Comparison of ENCODE assay signal across 18 cellular contexts in genomic region chr12:92557422-92557724, GRCh38.
DNase-seq lines count a peak whose midpoint lies in the region; ATAC-seq, FAIRE-seq and TF ChIP-seq lines count a peak whose summit lies in the region.
"Had no signal": no experiment of that assay in that cellular context is flagged by ENCODE, and none has a peak within 500 bp of the region (broad histone marks: within the 10 kb centered on the region; RNA-seq: fewer than 3 reads in every experiment).

No MANE protein-coding gene starts in this region.

- no peak for FAIRE-seq in GM12891 (lab: Jason Lieb, UNC)
- FAIRE-seq: astrocyte, urothelium cell line had no signal

- H3K27me3 ChIP-seq in testis = no peaks in the 10 kb centered on the region
- H3K27me3 ChIP-seq: heart left ventricle, Peyer's patch, right atrium auricular region had no signal

- CTCF ChIA-PET in activated naive CD4-positive, alpha-beta T cell treated with anti-CD3 and anti-CD28 coated beads, Interleukin-2, amount 10 ng/mL, durations not matched to agents 7 days and 5 days (lab: Charles Lee) = interaction anchor here (1.0 to 1.6 kb wide), 5 partner anchors 10 to 53 kb away, joined by 3 to 5 read pairs (median 4); no protein-coding TSS in a partner anchor

- intact Hi-C loops in activated T-helper 2 cell treated with anti-CD3 and anti-CD28 coated beads, Interferon-gamma antibody, Interleukin-2, Interleukin-4, amounts not matched to agents 10 μg/mL and 5 μg/mL and 100 μg/mL, durations not matched to agents 14 hours and 24 hours and 36 hours (cut with micrococcal nuclease) = loop anchor here (5.0 kb wide), 1 partner anchor 340 kb away; no protein-coding TSS in a partner anchor
- intact Hi-C loops in testis (cut with DNase I; ENCODE audit: low total_unique reads) = loop anchor here (10.0 kb wide), 1 partner anchor 53 kb away; no protein-coding TSS in a partner anchor

- peaks cover 51% of the 10 kb centered on the region for H3K4me1 Mint-ChIP-seq in activated naive CD4-positive, alpha-beta T cell treated with anti-CD3 and anti-CD28 coated beads, Interleukin-2, amount 10 ng/mL, durations not matched to agents 7 days and 5 days
- peaks cover 64% of the 10 kb centered on the region for H3K4me1 Mint-ChIP-seq in activated T-helper 2 cell treated with anti-CD3 and anti-CD28 coated beads, Interferon-gamma antibody, Interleukin-2, Interleukin-4, amounts not matched to agents 10 μg/mL and 5 μg/mL and 100 μg/mL, durations not matched to agents 14 hours and 24 hours and 36 hours (ENCODE audit: low read depth)
- peaks cover 34 to 49% of the 10 kb centered on the region in 2 donors for H3K4me1 Mint-ChIP-seq in stimulated activated naive B cell treated with anti-CD40 and anti-IgM and Interleukin-4, amounts not matched to agents 10 μg/mL and 1 μg/mL and 100 μg/mL, for 72 hours

- H3K4me3 ChIP-seq in testis = no peak overlapping the region
- H3K4me3 ChIP-seq: heart left ventricle, Peyer's patch, right atrium auricular region had no signal

- peak overlapping the region; percentile 89 for H3K27ac Mint-ChIP-seq in activated naive CD4-positive, alpha-beta T cell treated with anti-CD3 and anti-CD28 coated beads, Interleukin-2, amount 10 ng/mL, durations not matched to agents 7 days and 5 days
- H3K27ac Mint-ChIP-seq in activated T-helper 2 cell treated with anti-CD3 and anti-CD28 coated beads, Interferon-gamma antibody, Interleukin-2, Interleukin-4, amounts not matched to agents 10 μg/mL and 5 μg/mL and 100 μg/mL, durations not matched to agents 14 hours and 24 hours and 36 hours = peak overlapping the region; percentile 84
- peak overlapping the region; percentile 72 for H3K27ac Mint-ChIP-seq in stimulated activated naive B cell treated with anti-CD40 and anti-IgM and Interleukin-4, amounts not matched to agents 10 μg/mL and 1 μg/mL and 100 μg/mL, for 72 hours

- no peak overlapping the region for H3K4me3 Mint-ChIP-seq in activated naive CD4-positive, alpha-beta T cell treated with anti-CD3 and anti-CD28 coated beads, Interleukin-2, amount 10 ng/mL, durations not matched to agents 7 days and 5 days
- H3K4me3 Mint-ChIP-seq in activated T-helper 2 cell treated with anti-CD3 and anti-CD28 coated beads, Interferon-gamma antibody, Interleukin-2, Interleukin-4, amounts not matched to agents 10 μg/mL and 5 μg/mL and 100 μg/mL, durations not matched to agents 14 hours and 24 hours and 36 hours (ENCODE audit: low read depth) = peak overlapping the region; percentile 64
- peak overlapping the region; percentile 7 to 33 for H3K4me3 Mint-ChIP-seq in stimulated activated naive B cell treated with anti-CD40 and anti-IgM and Interleukin-4, amounts not matched to agents 10 μg/mL and 1 μg/mL and 100 μg/mL, for 72 hours

- H3K36me3 Mint-ChIP-seq in activated naive CD4-positive, alpha-beta T cell treated with anti-CD3 and anti-CD28 coated beads, Interleukin-2, amount 10 ng/mL, durations not matched to agents 7 days and 5 days = peaks cover 19% of the 10 kb centered on the region
- H3K36me3 Mint-ChIP-seq in activated T-helper 2 cell treated with anti-CD3 and anti-CD28 coated beads, Interferon-gamma antibody, Interleukin-2, Interleukin-4, amounts not matched to agents 10 μg/mL and 5 μg/mL and 100 μg/mL, durations not matched to agents 14 hours and 24 hours and 36 hours (ENCODE audit: low read depth) = peaks cover 27% of the 10 kb centered on the region
- H3K36me3 Mint-ChIP-seq in stimulated activated naive B cell treated with anti-CD40 and anti-IgM and Interleukin-4, amounts not matched to agents 10 μg/mL and 1 μg/mL and 100 μg/mL, for 72 hours = peaks cover 2 to 6% of the 10 kb centered on the region in 2 donors

- WGBS in testis, 2 donors = 89 to 91% methylated on average over 2 of the region's 2 CpGs

- no peaks in the 10 kb centered on the region for H3K36me3 ChIP-seq in testis (ENCODE audit: low read depth, missing control alignments)
- H3K36me3 ChIP-seq: heart left ventricle, Peyer's patch, right atrium auricular region had no signal

- no peak for TF ChIP-seq CTCF in testis (IDR thresholded peaks at IDR 0.05)

- H3K27ac ChIP-seq in testis = no peak overlapping the region

- H3K27me3 Mint-ChIP-seq in activated naive CD4-positive, alpha-beta T cell treated with anti-CD3 and anti-CD28 coated beads, Interleukin-2, amount 10 ng/mL, durations not matched to agents 7 days and 5 days = no peaks in the 10 kb centered on the region
- no peaks in the 10 kb centered on the region for H3K27me3 Mint-ChIP-seq in activated T-helper 2 cell treated with anti-CD3 and anti-CD28 coated beads, Interferon-gamma antibody, Interleukin-2, Interleukin-4, amounts not matched to agents 10 μg/mL and 5 μg/mL and 100 μg/mL, durations not matched to agents 14 hours and 24 hours and 36 hours (ENCODE audit: low read depth)
- H3K27me3 Mint-ChIP-seq in stimulated activated naive B cell treated with anti-CD40 and anti-IgM and Interleukin-4, amounts not matched to agents 10 μg/mL and 1 μg/mL and 100 μg/mL, for 72 hours = no peaks in the 10 kb centered on the region

- no peaks in the 10 kb centered on the region for H3K9me3 ChIP-seq in testis
- H3K9me3 ChIP-seq: Caco-2, heart left ventricle, Peyer's patch, right atrium auricular region had no signal

- H3K9me3 Mint-ChIP-seq in activated naive CD4-positive, alpha-beta T cell treated with anti-CD3 and anti-CD28 coated beads, Interleukin-2, amount 10 ng/mL, durations not matched to agents 7 days and 5 days = peaks cover 21% of the 10 kb centered on the region
- H3K9me3 Mint-ChIP-seq in activated T-helper 2 cell treated with anti-CD3 and anti-CD28 coated beads, Interferon-gamma antibody, Interleukin-2, Interleukin-4, amounts not matched to agents 10 μg/mL and 5 μg/mL and 100 μg/mL, durations not matched to agents 14 hours and 24 hours and 36 hours = peaks cover 21% of the 10 kb centered on the region
- peaks cover 0 to 3% of the 10 kb centered on the region in 2 donors for H3K9me3 Mint-ChIP-seq in stimulated activated naive B cell treated with anti-CD40 and anti-IgM and Interleukin-4, amounts not matched to agents 10 μg/mL and 1 μg/mL and 100 μg/mL, for 72 hours

- ATAC-seq in stimulated activated naive B cell treated with anti-CD40 and anti-IgM and Interleukin-4, amounts not matched to agents 10 μg/mL and 1 μg/mL and 100 μg/mL, for 72 hours (replicated peaks) = no peak
- no peak for ATAC-seq in HG02588 (IDR thresholded peaks at IDR 0.05; ENCODE audit: unreplicated experiment)
- ATAC-seq: heart left ventricle had no signal

- no peak for DNase-seq in activated naive CD4-positive, alpha-beta T cell treated with anti-CD3 and anti-CD28 coated beads, Interleukin-2, amount 10 ng/mL, durations not matched to agents 7 days and 5 days
- no peak for DNase-seq in activated naive CD4-positive, alpha-beta T cell (lab: John Stamatoyannopoulos, UW)
- no peak for DNase-seq in GM12891 (ENCODE audit: insufficient read length, low spot score)
- no peak for DNase-seq in activated T-helper 2 cell treated with anti-CD3 and anti-CD28 coated beads, Interferon-gamma antibody, Interleukin-2, Interleukin-4, amounts not matched to agents 10 μg/mL and 5 μg/mL and 100 μg/mL, durations not matched to agents 14 hours and 24 hours and 36 hours (ENCODE audit: low spot score)
- DNase-seq in stimulated activated naive B cell treated with anti-CD40 and anti-IgM and Interleukin-4, amounts not matched to agents 10 μg/mL and 1 μg/mL and 100 μg/mL, for 72 hours = no peak
- DNase-seq in testis = no peak
- DNase-seq in activated effector memory CD4-positive, alpha-beta T cell treated with Interleukin-2 at 50 U/mL for 16 hours = no peak
- DNase-seq: Caco-2; heart left ventricle; NCI-H69; nucleus accumbens; Peyer's patch; stimulated activated CD4-positive, alpha-beta T cell treated with anti-CD3 and anti-CD28 coated beads, Interleukin-15, amount 100 ng/mL, for 24 hours; stimulated activated naive CD4-positive, alpha-beta T cell treated with Interleukin-2 at 50 U/mL for 16 hours had no signal

- TF ChIP-seq POLR2A in GM12891 (IDR thresholded peaks at IDR 0.05; ENCODE audit: low read depth, low read length) (no peak), testis (IDR thresholded peaks at IDR 0.05) (no peak)

- peaks cover 20% of the 10 kb centered on the region for H3K4me1 ChIP-seq in testis

TF ChIP-seq in GM12891, 5 proteins besides CTCF, POLR2A, EP300 and RAD21:
- no peak for TF ChIP-seq TAF1 (IDR thresholded peaks at IDR 0.05; ENCODE audit: low read depth, low read length)
- TF ChIP-seq POU2F2 (IDR thresholded peaks at IDR 0.05; ENCODE audit: low read depth, low read length) = 0 out of 2 replicates have a peak, but pooled peaks have one; percentile 5
